ENCODE assay signal across 9 cellular contexts in genomic region chr5:122896598-122897282, GRCh38. TPM values are rescaled to one million over a fixed set of nuclear protein-coding genes. Genes with fewer than 3 reads are reported as not detected.
A peak's percentile ranks its signal among the peaks of the same experiment; 100 is the strongest.
DNase-seq lines count a peak whose midpoint lies in the region; ATAC-seq, FAIRE-seq and TF ChIP-seq lines count a peak whose summit lies in the region.
"Had no signal": no experiment of that assay in that cellular context is flagged by ENCODE, and none has a peak within 500 bp of the region (broad histone marks: within the 10 kb centered on the region; RNA-seq: fewer than 3 reads in every experiment).

No MANE protein-coding gene starts in this region.

- no peaks in the 10 kb centered on the region for H4K20me1 ChIP-seq in KMS-11 (ENCODE audit: insufficient read depth)
- no peaks in the 10 kb centered on the region for H4K20me1 ChIP-seq in K562 (replicated peaks; ENCODE audit: control insufficient read depth, insufficient read depth, low read length)

- H3K4me2 ChIP-seq in KMS-11 (no peak overlapping the region), K562 (ENCODE audit: insufficient read depth, low read length) (no peak overlapping the region)

- H3K27me3 ChIP-seq in KMS-11 (ENCODE audit: insufficient read depth, low read depth) = no peaks in the 10 kb centered on the region
- H3K27me3 ChIP-seq in K562 (ENCODE audit: control insufficient read depth in 2 of 2, insufficient read depth in 2 of 2, low read length in 2 of 2) = no peaks in the 10 kb centered on the region

- no peaks in the 10 kb centered on the region for H3K9me3 ChIP-seq in K562 (replicated peaks; ENCODE audit: control insufficient read depth, insufficient read depth, low read depth, low read length)

- ATAC-seq in K562 = no peak
- ATAC-seq in HG03378 (IDR thresholded peaks at IDR 0.05; ENCODE audit: unreplicated experiment) = no peak

- DNase-seq in D721Med (ENCODE audit: insufficient read length, low spot score) = no peak
- DNase-seq in K562 (ENCODE audit: extremely low read depth in 1 of 4, low spot score in 3 of 4) = peak in 1 of 4 experiments; percentile 30
- DNase-seq in medulla oblongata (ENCODE audit: extremely low spot score) = peak; percentile 52
- no peak for DNase-seq in activated CD4-positive, alpha-beta T cell treated with anti-CD3 and anti-CD28 coated beads for 4 hours
- no peak for DNase-seq in central memory CD4-positive, alpha-beta T cell
- no peak for DNase-seq in activated naive CD4-positive, alpha-beta T cell (lab: John Stamatoyannopoulos, UW)
- DNase-seq: activated T-cell treated with anti-CD3 and anti-CD28 coated beads for 4 hours had no signal

- TF ChIP-seq POLR2A in K562 (conservative IDR thresholded peaks at IDR 0.05) = no peak

- BruUV-seq in K562 (replicated peaks; lab: Mats Ljungman, UMichigan) = no TSS peak

- no peak overlapping the region for H3K27ac ChIP-seq in KMS-11
- no peak overlapping the region for H3K27ac ChIP-seq in K562 (ENCODE audit: extremely low read depth, low read depth, low read length)

- POLR2A ChIA-PET in K562 (lab: Yijun Ruan, JAX) = no interaction called here

- no peak for TF ChIP-seq EP300 in K562 (IDR thresholded peaks at IDR 0.05; ENCODE audit: low read length)

- H3K4me3 ChIP-seq in KMS-11 (IDR thresholded peaks at IDR 0.05; ENCODE audit: insufficient read depth, low read depth, low read length) (no peak overlapping the region), K562 (no peak overlapping the region)

- H3K79me2 ChIP-seq in KMS-11 (ENCODE audit: insufficient read depth, low read depth) = no peaks in the 10 kb centered on the region
- no peaks in the 10 kb centered on the region for H3K79me2 ChIP-seq in K562 (ENCODE audit: control insufficient read depth, insufficient read depth, low read length)

- peak; percentile 79 to 81 for TF ChIP-seq RAD21 in K562 (CRISPR knock-in tag; conservative IDR thresholded peaks at IDR 0.05 in 1 of 2, IDR thresholded peaks at IDR 0.05 in 1 of 2)

- CTCF ChIA-PET in K562 (lab: Yijun Ruan, JAX; ENCODE audit: low intra/inter-chr PET ratio) = interaction anchor here (0.7 to 2.4 kb wide), 4 partner anchors 103 to 471 kb away, joined by 3 to 15 read pairs (median 3); no protein-coding TSS in a partner anchor

- FAIRE-seq in D721Med (lab: Jason Lieb, UNC) (no peak), K562 (lab: Jason Lieb, UNC) (peak; percentile 66)

- 21% methylated on average over 4 of the region's 4 CpGs for WGBS in K562 (ENCODE audit: insufficient coverage, low coverage, missing lambda C conversion rate)

- no peaks in the 10 kb centered on the region for H3K4me1 ChIP-seq in KMS-11 (ENCODE audit: low read depth, poor library complexity, severe bottlenecking)
- no peaks in the 10 kb centered on the region for H3K4me1 ChIP-seq in K562 (replicated peaks in 1 of 2; ENCODE audit: control insufficient read depth in 2 of 2, insufficient read depth in 2 of 2, low read length in 2 of 2)

- peak; percentile 56 for TF ChIP-seq CTCF in D721Med (IDR thresholded peaks at IDR 0.05; ENCODE audit: insufficient read depth, missing control alignments)
- peak; percentile 45; the same call in 1 of the 2 replicates for TF ChIP-seq CTCF in KMS-11 (conservative IDR thresholded peaks at IDR 0.05; ENCODE audit: low read depth, low read length)
- peak; percentile 26 to 63 (median 30); a peak in 3 of 6 replicates for TF ChIP-seq CTCF in K562 (IDR thresholded peaks at IDR 0.05 in 2 of 3, conservative IDR thresholded peaks at IDR 0.05 in 1 of 3; ENCODE audit: insufficient read depth in 2 of 3, low read depth in 1 of 3, low read length in 3 of 3)

- H3K9ac ChIP-seq in KMS-11 (no peak overlapping the region), K562 (ENCODE audit: insufficient read depth in 1 of 2, low read depth in 2 of 2, low read length in 2 of 2) (no peak overlapping the region)

- intact Hi-C loops in K562 (cut with micrococcal nuclease) = loop anchor here (1.0 to 5.0 kb wide), 2 partner anchors 104 to 379 kb away; no protein-coding TSS in a partner anchor

- H3K36me3 ChIP-seq in KMS-11 (ENCODE audit: insufficient read depth) (no peaks in the 10 kb centered on the region), K562 (ENCODE audit: control insufficient read depth, insufficient read depth, low read length) (no peaks in the 10 kb centered on the region)

- no peak overlapping the region for H2AFZ ChIP-seq in KMS-11 (ENCODE audit: low read depth)
- H2AFZ ChIP-seq in K562 (ENCODE audit: low read depth, low read length) = no peak overlapping the region

- in situ Hi-C loops in K562 (cut with MboI) = no loop called here

- no peaks in the 10 kb centered on the region for H3K9me1 ChIP-seq in K562 (ENCODE audit: control insufficient read depth, insufficient read depth, low read length)

TF ChIP-seq in K562, 482 proteins besides CTCF, POLR2A, EP300 and RAD21:
- TF ChIP-seq DEAF1 (CRISPR knock-in tag; IDR thresholded peaks at IDR 0.05) = peak; percentile 45; the same call in 1 of the 2 replicates
- no peak for TF ChIP-seq CEBPG (CRISPR knock-in tag; IDR thresholded peaks at IDR 0.05)
- 0 out of 4 replicates have a peak, but pooled peaks of 1 of the 2 experiments have one; percentile 31 for TF ChIP-seq CEBPG (tag; conservative IDR thresholded peaks at IDR 0.05 in 1 of 2, IDR thresholded peaks at IDR 0.05 in 1 of 2)
- peak; percentile 66; the same call in 1 of the 2 replicates for TF ChIP-seq ARID3A (IDR thresholded peaks at IDR 0.05; ENCODE audit: borderline replicate concordance, low read depth, low read length)
- TF ChIP-seq SMC3 (conservative IDR thresholded peaks at IDR 0.05; ENCODE audit: insufficient read depth, low read depth, low read length) = no peak; the same call in 1 of the 2 replicates
- TF ChIP-seq RBM39 (optimal IDR thresholded peaks at IDR 0.05; ENCODE audit: low read depth, low read length) = no peak

RNA-seq across cellular contexts. Expression of gene SNX24, which starts 51.3 kb away (rescaled TPM):
- 2.5 and 4.8 TPM in 2 replicates for total RNA-seq in K562 (2011; cell fraction: chromatin; rRNA removed; ENCODE audit: low replicate concordance)
- total RNA-seq in K562 (2011; cell fraction: nucleolus; rRNA removed) = 1.1 and 1.7 TPM in 2 replicates
- total RNA-seq in K562 (2011; cell fraction: nucleoplasm; rRNA removed) = 2.3 and 3.9 TPM in 2 replicates
- total RNA-seq in K562 (2014; rRNA removed) (4.9 and 6.8 TPM in 2 replicates), K562 (2014; rRNA removed; fragmentation: Illumina TruSeq; extraction: Trizol) (8.6 and 9.2 TPM in 2 replicates), K562 (2015; rRNA removed; fragmentation: Illumina TruSeq; extraction: Trizol) (8.9 and 10.1 TPM in 2 replicates), K562 (2021) (5.8 and 6.4 TPM in 2 replicates)
- polyA plus RNA-seq in K562 (2011; rRNA removed) (4.3 and 5.3 TPM in 2 replicates), K562 (2014; fragmentation: Illumina TruSeq; extraction: Trizol) (9.7 and 9.9 TPM in 2 replicates), K562 (2014; fragmentation: Nextera tagmentation; extraction: Ambion mirVana) (1 to 10 TPM; 7.9 to 8.6 TPM), K562 (2014; rRNA removed) (7.3 and 10.0 TPM in 2 replicates)
- polyA plus RNA-seq in K562 (2011; cell fraction: cytosol; rRNA removed) = 2.7 and 4.1 TPM in 2 replicates
- 3.3 and 4.3 TPM in 2 replicates for polyA plus RNA-seq in K562 (2011; cell fraction: nucleus; rRNA removed)
- polyA plus RNA-seq in K562 (2012) = 8.9 and 13.9 TPM in 2 replicates
- 3.8 and 5.8 TPM in 2 replicates for polyA minus RNA-seq in K562 (2011; rRNA and poly(A)+ RNA removed)
- 0.86 and 1.5 TPM in 2 replicates for polyA minus RNA-seq in K562 (2011; cell fraction: cytosol; rRNA and poly(A)+ RNA removed)
- polyA minus RNA-seq in K562 (2011; cell fraction: nucleus; rRNA and poly(A)+ RNA removed) = 0.94 and 2.1 TPM in 2 replicates
